In the genomic region with DNA sequence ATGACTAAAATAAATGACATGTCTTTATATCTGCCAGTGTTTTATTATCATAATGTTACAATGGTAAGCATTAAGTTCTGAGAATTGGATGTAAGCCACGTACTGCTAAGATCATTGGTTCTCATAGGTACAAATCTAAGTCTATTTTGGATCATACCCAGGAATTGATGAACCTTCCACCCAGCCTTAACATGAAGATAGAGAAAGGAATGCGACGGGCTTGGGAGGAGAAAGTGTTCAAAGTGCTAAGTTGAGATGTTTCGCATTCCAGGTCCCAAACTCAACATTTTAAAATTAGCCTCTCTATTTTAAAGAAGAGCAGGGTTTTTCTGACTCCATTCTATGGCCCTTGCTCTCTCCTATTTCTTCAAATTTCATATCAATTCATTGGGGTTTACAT, we compare ENCODE assay signal across 24 cellular contexts. TPM values are rescaled to one million over a fixed set of nuclear protein-coding genes. Genes with fewer than 3 reads are reported as not detected.
DNase-seq lines count a peak whose midpoint lies in the region; ATAC-seq, FAIRE-seq and TF ChIP-seq lines count a peak whose summit lies in the region.
"Had no signal": no experiment of that assay in that cellular context is flagged by ENCODE, and none has a peak within 500 bp of the region (broad histone marks: within the 10 kb centered on the region; RNA-seq: fewer than 3 reads in every experiment).

No MANE protein-coding gene starts in this region.

- H3K36me3 Mint-ChIP-seq in astrocyte (ENCODE audit: low read depth, unreplicated experiment): no peaks in the 10 kb centered on the region
- no peaks in the 10 kb centered on the region for H3K36me3 Mint-ChIP-seq in HFFc6 (ENCODE audit: low read depth)
- no peaks in the 10 kb centered on the region for H3K36me3 Mint-ChIP-seq in CD14-positive monocyte
- H3K36me3 Mint-ChIP-seq: CD4-positive, alpha-beta memory T cell; natural killer cell treated with Interleukin-12 subunit alpha and Interleukin-12 subunit beta and Interleukin-15 and Interleukin-18, amount 100 ng/mL, for 72 hours had no signal

- FAIRE-seq in astrocyte (lab: Jason Lieb, UNC): peak; percentile 29
- FAIRE-seq: G401.6, pancreas had no signal

- no peaks in the 10 kb centered on the region for H3K4me1 ChIP-seq in astrocyte (ENCODE audit: insufficient read depth, low read length)
- H3K4me1 ChIP-seq: left ventricle myocardium inferior, pancreas, tibial nerve had no signal

- no peaks in the 10 kb centered on the region for H3K36me3 ChIP-seq in astrocyte (ENCODE audit: insufficient read depth, low read length)
- H3K36me3 ChIP-seq: left ventricle myocardium inferior, pancreas, tibial nerve had no signal

- no peak for ATAC-seq in stimulated activated naive CD8-positive, alpha-beta T cell treated with anti-CD3 and anti-CD28 coated beads, Interleukin-15, Interleukin-2, amounts not matched to agents 100 U/mL and 50 U/mL, for 24 hours
- ATAC-seq: natural killer cell treated with Interleukin-12 subunit alpha and Interleukin-12 subunit beta and Interleukin-15 and Interleukin-18, amount 100 ng/mL, for 72 hours; pancreas; right cardiac atrium had no signal

- no peaks in the 10 kb centered on the region for H4K20me1 ChIP-seq in astrocyte (ENCODE audit: insufficient read depth, low read length)

- no peak overlapping the region for H2AFZ ChIP-seq in astrocyte (ENCODE audit: low read depth, low read length)

- H3K27me3 Mint-ChIP-seq in astrocyte (ENCODE audit: low read depth, unreplicated experiment) (peaks cover 2% of the 10 kb centered on the region), HFFc6 (ENCODE audit: insufficient read depth) (no peaks in the 10 kb centered on the region; the same call in 1 of the 2 replicates), CD14-positive monocyte (ENCODE audit: low read depth in 3 of 3) (peaks cover 2 to 3% (median 2%) of the 10 kb centered on the region in 3 donors)

- DNase-seq in GM03348 (ENCODE audit: low spot score) (peak; percentile 9), astrocyte (ENCODE audit: low read depth) (peak; percentile 74), glomerular visceral epithelial cell (ENCODE audit: extremely low spot score) (peak; percentile 26), renal cortical epithelial cell (ENCODE audit: low read depth) (peak; percentile 47), NCI-H2081 treated with DMSO at 0.1 percent for 48 hours (lab: John Stamatoyannopoulos, UW) (no peak), HFFc6 (no peak), CD14-positive monocyte (ENCODE audit: low spot score) (no peak)
- no peak for DNase-seq in stimulated activated naive CD8-positive, alpha-beta T cell treated with anti-CD3 and anti-CD28 coated beads, Interleukin-15, Interleukin-2, amounts not matched to agents 100 U/mL and 50 U/mL, for 24 hours
- DNase-seq: activated CD4-positive, alpha-beta T cell treated with anti-CD3 and anti-CD28 coated beads, Interleukin-2, amount 50 U/mL, for 1 hour; activated naive CD4-positive, alpha-beta T cell treated with anti-CD3 and anti-CD28 coated beads, Interleukin-2, amount 50 U/mL, for 16 hours; CD4-positive, alpha-beta memory T cell; left ventricle myocardium inferior; midbrain; NCI-H1694 treated with DMSO at 0.1 percent for 48 hours; NCI-H748 treated with DMSO at 0.1 percent for 48 hours; pancreas; T1000 had no signal

- TF ChIP-seq CTCF in astrocyte (IDR thresholded peaks at IDR 0.05; ENCODE audit: insufficient read depth, low read depth, low read length): no peak
- no peak for TF ChIP-seq CTCF in HFFc6 (IDR thresholded peaks at IDR 0.05)
- no peak for TF ChIP-seq CTCF in CD14-positive monocyte (IDR thresholded peaks at IDR 0.05)

- no peaks in the 10 kb centered on the region for H3K27me3 ChIP-seq in astrocyte (ENCODE audit: insufficient read depth, low read length)
- H3K27me3 ChIP-seq: pancreas, tibial nerve had no signal

- H3K27ac ChIP-seq in astrocyte (ENCODE audit: low read depth, low read length): no peak overlapping the region
- H3K27ac ChIP-seq: left ventricle myocardium inferior, pancreas, tibial nerve had no signal

- no peak overlapping the region for H3K4me3 Mint-ChIP-seq in astrocyte (ENCODE audit: unreplicated experiment)
- no peak overlapping the region for H3K4me3 Mint-ChIP-seq in HFFc6
- H3K4me3 Mint-ChIP-seq in CD14-positive monocyte: no peak overlapping the region
- H3K4me3 Mint-ChIP-seq: activated T-helper 1 cell treated with anti-CD3 and anti-CD28 coated beads, Interleukin-12 subunit alpha, Interleukin-12 subunit beta, Interleukin-2, Interleukin-4 antibody, amounts not matched to agents 30 ng/mL and 10 ng/mL and 1 ng/mL, durations not matched to agents 14 hours and 24 hours and 36 hours; CD4-positive, alpha-beta memory T cell; central memory CD8-positive, alpha-beta T cell; natural killer cell treated with Interleukin-12 subunit alpha and Interleukin-12 subunit beta and Interleukin-15 and Interleukin-18, amount 100 ng/mL, for 72 hours; stimulated activated naive CD8-positive, alpha-beta T cell treated with anti-CD3 and anti-CD28 coated beads, Interleukin-15, Interleukin-2, amounts not matched to agents 100 ng/mL and 50 ng/mL, for 24 hours had no signal

- peaks cover 18% of the 10 kb centered on the region for H3K4me1 Mint-ChIP-seq in astrocyte (ENCODE audit: low read depth, unreplicated experiment)
- peaks cover 13% of the 10 kb centered on the region; the same call in 1 of the 2 replicates for H3K4me1 Mint-ChIP-seq in HFFc6 (ENCODE audit: low read depth)
- H3K4me1 Mint-ChIP-seq in CD14-positive monocyte: peaks cover 5% of the 10 kb centered on the region
- H3K4me1 Mint-ChIP-seq: CD4-positive, alpha-beta memory T cell; central memory CD8-positive, alpha-beta T cell had no signal

- no peak overlapping the region for H3K4me3 ChIP-seq in astrocyte (ENCODE audit: insufficient read depth, low read depth, low read length)
- H3K4me3 ChIP-seq: left ventricle myocardium inferior, pancreas, tibial nerve had no signal

- peak overlapping the region; percentile 2 for H3K4me2 ChIP-seq in astrocyte (ENCODE audit: low read length)

- H3K9me3 Mint-ChIP-seq in astrocyte (ENCODE audit: unreplicated experiment): no peaks in the 10 kb centered on the region
- no peaks in the 10 kb centered on the region for H3K9me3 Mint-ChIP-seq in HFFc6
- H3K9me3 Mint-ChIP-seq in CD14-positive monocyte: peaks cover 0 to 3% (median under 1%) of the 10 kb centered on the region in 7 donors
- H3K9me3 Mint-ChIP-seq: activated T-helper 1 cell treated with anti-CD3 and anti-CD28 coated beads, Interleukin-12 subunit alpha, Interleukin-12 subunit beta, Interleukin-2, Interleukin-4 antibody, amounts not matched to agents 30 ng/mL and 10 ng/mL and 1 ng/mL, durations not matched to agents 14 hours and 24 hours and 36 hours; central memory CD8-positive, alpha-beta T cell; natural killer cell treated with Interleukin-12 subunit alpha and Interleukin-12 subunit beta and Interleukin-15 and Interleukin-18, amount 100 ng/mL, for 72 hours; stimulated activated naive CD8-positive, alpha-beta T cell treated with anti-CD3 and anti-CD28 coated beads, Interleukin-15, Interleukin-2, amounts not matched to agents 100 ng/mL and 50 ng/mL, for 24 hours had no signal

- H3K27ac Mint-ChIP-seq in astrocyte (ENCODE audit: unreplicated experiment) (peak overlapping the region; percentile 93), HFFc6 (no peak overlapping the region), CD14-positive monocyte (no peak overlapping the region)
- H3K27ac Mint-ChIP-seq: activated T-helper 1 cell treated with anti-CD3 and anti-CD28 coated beads, Interleukin-12 subunit alpha, Interleukin-12 subunit beta, Interleukin-2, Interleukin-4 antibody, amounts not matched to agents 30 ng/mL and 10 ng/mL and 1 ng/mL, durations not matched to agents 14 hours and 24 hours and 36 hours; CD4-positive, alpha-beta memory T cell; natural killer cell treated with Interleukin-12 subunit alpha and Interleukin-12 subunit beta and Interleukin-15 and Interleukin-18, amount 100 ng/mL, for 72 hours; stimulated activated naive CD8-positive, alpha-beta T cell treated with anti-CD3 and anti-CD28 coated beads, Interleukin-15, Interleukin-2, amounts not matched to agents 100 ng/mL and 50 ng/mL, for 24 hours had no signal

- H3K79me2 ChIP-seq in astrocyte (ENCODE audit: insufficient read depth, low read length): no peaks in the 10 kb centered on the region

- no peak overlapping the region for H3K9ac ChIP-seq in astrocyte (ENCODE audit: low read length)

- intact Hi-C loops in CD14-positive monocyte (cut with micrococcal nuclease): no loop called here

- no peaks in the 10 kb centered on the region for H3K9me3 ChIP-seq in astrocyte (ENCODE audit: insufficient read depth, low read depth, low read length)
- H3K9me3 ChIP-seq: left ventricle myocardium inferior, pancreas, tibial nerve had no signal

RNA-seq across cellular contexts. Expression of a gene that starts 54.9 kb away (rescaled TPM):
- total RNA-seq in astrocyte (20.5 and 24.6 TPM in 2 replicates), renal cortical epithelial cell (4.2 and 30.3 TPM in 2 replicates)
- 10 to 100 TPM in 1 of 6 experiments, 1 to 10 TPM in 5; 1.7 to 11.0 (median 2.3) TPM for total RNA-seq in HFFc6 (2021; fragmentation: NEBNext Ultra II Directional; extraction: Animal tissue kit (Norgen Biotek cat#: 25700))
- not detected for polyA plus RNA-seq in CD14-positive monocyte
- total RNA-seq: activated T-helper 1 cell treated with anti-CD3 and anti-CD28 coated beads, Interleukin-12 subunit alpha, Interleukin-12 subunit beta, Interleukin-2, Interleukin-4 antibody, amounts not matched to agents 30 ng/mL and 10 ng/mL and 1 ng/mL, durations not matched to agents 14 hours and 24 hours and 36 hours; CD4-positive, alpha-beta memory T cell had no signal
- polyA plus RNA-seq: CD4-positive, alpha-beta memory T cell had no signal

Comparison
In these comparisons a context has a peak if more than half of its experiments do, and no peak if none do; other contexts are left out.
1. DNase-seq: peak in GM03348 (single experiment), astrocyte (single experiment), glomerular visceral epithelial cell (single experiment) and renal cortical epithelial cell (single experiment); none in NCI-H2081 treated with DMSO at 0.1 percent for 48 hours (single experiment), HFFc6 (single experiment), CD14-positive monocyte (single experiment) and stimulated activated naive CD8-positive, alpha-beta T cell treated with anti-CD3 and anti-CD28 coated beads, Interleukin-15, Interleukin-2, amounts not matched to agents 100 U/mL and 50 U/mL, for 24 hours (single experiment).